In the genomic region with DNA sequence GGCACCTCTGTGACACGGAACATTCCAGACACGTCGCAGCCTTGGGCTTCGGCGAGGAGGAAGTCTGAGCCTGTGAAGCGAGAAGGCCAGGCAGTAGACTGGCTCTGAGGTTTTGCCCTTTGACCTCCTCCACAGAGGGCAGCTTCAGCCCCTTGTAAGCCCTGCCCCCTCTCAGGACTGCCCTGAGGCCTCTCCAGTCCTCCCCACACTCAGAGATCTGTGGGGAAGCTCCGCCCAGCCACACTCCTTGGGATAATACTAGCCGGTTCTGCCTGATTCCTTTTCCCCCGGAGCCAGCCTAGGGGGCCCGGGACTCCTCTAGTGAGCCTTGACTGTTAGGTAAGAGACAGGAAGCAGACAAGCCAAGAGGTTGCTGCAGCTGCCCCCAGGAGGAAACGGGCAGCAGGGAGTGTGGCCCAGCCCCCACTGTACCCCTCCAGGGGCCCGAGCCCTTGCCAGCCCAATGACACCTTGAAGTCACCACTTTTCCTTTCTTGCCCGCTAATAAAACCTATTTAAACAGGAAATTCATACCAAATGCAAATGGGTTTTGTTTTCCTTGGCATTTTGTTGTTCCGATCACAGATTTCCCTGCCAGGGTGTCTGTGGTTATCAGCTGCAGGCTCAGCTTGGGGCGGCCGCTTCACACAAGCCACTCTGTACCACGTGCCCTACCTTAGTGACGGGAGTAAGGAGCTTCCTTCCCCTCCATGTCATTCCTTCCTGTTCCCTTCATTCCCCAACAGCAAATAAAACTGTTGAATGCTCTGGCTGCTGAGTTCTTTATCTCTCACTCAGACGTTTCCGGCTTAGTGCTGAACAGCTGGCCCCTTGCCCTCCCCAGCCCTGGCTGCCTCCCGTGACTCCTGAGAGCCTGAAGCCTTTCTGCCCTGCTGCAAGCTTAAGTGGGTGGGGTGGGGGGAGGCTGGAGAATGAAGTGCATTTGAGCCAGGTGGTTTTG, we compare ENCODE assay signal across 8 cellular contexts.
DNase-seq lines count a peak whose midpoint lies in the region; ATAC-seq and TF ChIP-seq lines count a peak whose summit lies in the region.

No MANE protein-coding gene starts in this region.

- no peaks in the 10 kb centered on the region for H3K27me3 Mint-ChIP-seq in Calu3 (ENCODE audit: unreplicated experiment)
- H3K27me3 Mint-ChIP-seq in stimulated activated memory B cell treated with anti-CD40 and anti-IgM and Interleukin-4, amounts not matched to agents 10 μg/mL and 1 μg/mL and 100 μg/mL, for 72 hours: peaks cover 10% of the 10 kb centered on the region

- TF ChIP-seq CTCF in Calu3 (IDR thresholded peaks at IDR 0.05; ENCODE audit: unreplicated experiment): no peak

- TSS peak; percentile 75 for BruUV-seq in Calu3 (replicated peaks; lab: Mats Ljungman, UMichigan)

- H3K4me3 Mint-ChIP-seq in Calu3 (ENCODE audit: low read depth, unreplicated experiment): peak overlapping the region; percentile 47
- H3K4me3 Mint-ChIP-seq in stimulated activated memory B cell treated with anti-CD40 and anti-IgM and Interleukin-4, amounts not matched to agents 10 μg/mL and 1 μg/mL and 100 μg/mL, for 72 hours: peak overlapping the region; percentile 42

- intact Hi-C loops in Calu3 (cut with micrococcal nuclease; ENCODE audit: unreplicated experiment): loop anchor here (2.0 kb wide), 1 partner anchor 23 kb away; no protein-coding TSS in a partner anchor

- CTCF ChIA-PET in Calu3 (lab: Charles Lee): interaction anchor here (0.5 to 1.2 kb wide), 8 partner anchors 10 to 181 kb away, joined by 3 to 17 read pairs (median 4); no protein-coding TSS in a partner anchor

- H3K27ac Mint-ChIP-seq in Calu3 (ENCODE audit: unreplicated experiment): peak overlapping the region; percentile 69
- peak overlapping the region; percentile 79 for H3K27ac Mint-ChIP-seq in stimulated activated memory B cell treated with anti-CD40 and anti-IgM and Interleukin-4, amounts not matched to agents 10 μg/mL and 1 μg/mL and 100 μg/mL, for 72 hours

- DNase-seq in Calu3: peak; percentile 73
- DNase-seq in HT1080 (ENCODE audit: low read depth): peak; percentile 90
- peak; percentile 76 for DNase-seq in cerebellum (ENCODE audit: low spot score)
- DNase-seq in kidney glomerular epithelial cell (lab: John Stamatoyannopoulos, UW): peak; percentile 55

- no peaks in the 10 kb centered on the region for H3K9me3 Mint-ChIP-seq in Calu3 (ENCODE audit: low read depth, unreplicated experiment)
- no peaks in the 10 kb centered on the region for H3K9me3 Mint-ChIP-seq in stimulated activated memory B cell treated with anti-CD40 and anti-IgM and Interleukin-4, amounts not matched to agents 10 μg/mL and 1 μg/mL and 100 μg/mL, for 72 hours

- H3K4me1 Mint-ChIP-seq in Calu3 (ENCODE audit: low read depth, unreplicated experiment): peaks cover 30% of the 10 kb centered on the region
- H3K4me1 Mint-ChIP-seq in stimulated activated memory B cell treated with anti-CD40 and anti-IgM and Interleukin-4, amounts not matched to agents 10 μg/mL and 1 μg/mL and 100 μg/mL, for 72 hours: peaks cover 36% of the 10 kb centered on the region

- H3K36me3 Mint-ChIP-seq in Calu3 (ENCODE audit: insufficient read depth, unreplicated experiment): peaks cover 8% of the 10 kb centered on the region
- peaks cover 22% of the 10 kb centered on the region for H3K36me3 Mint-ChIP-seq in stimulated activated memory B cell treated with anti-CD40 and anti-IgM and Interleukin-4, amounts not matched to agents 10 μg/mL and 1 μg/mL and 100 μg/mL, for 72 hours

- peak; percentile 63 for ATAC-seq in GM19397 (IDR thresholded peaks at IDR 0.05; ENCODE audit: unreplicated experiment)
- ATAC-seq in stimulated activated memory B cell treated with anti-CD40 and anti-IgM and Interleukin-4, amounts not matched to agents 10 μg/mL and 1 μg/mL and 100 μg/mL, for 72 hours: peak; percentile 59
- no peak for ATAC-seq in HG03025 (IDR thresholded peaks at IDR 0.05; ENCODE audit: low FRiP score, unreplicated experiment)

TF ChIP-seq in PFSK-1, 5 proteins besides CTCF, POLR2A, EP300 and RAD21:
- TF ChIP-seq TAF1 (IDR thresholded peaks at IDR 0.05; ENCODE audit: borderline replicate concordance, insufficient read depth, low read length): 0 out of 2 replicates have a peak, but pooled peaks have one; percentile 30
- TF ChIP-seq POLR2AphosphoS5 (IDR thresholded peaks at IDR 0.05; ENCODE audit: low read depth, low read length): 0 out of 2 replicates have a peak, but pooled peaks have one; percentile 27
- no peak for TF ChIP-seq SIN3A (IDR thresholded peaks at IDR 0.05; ENCODE audit: borderline replicate concordance, insufficient read depth, low read length)
